ENCODE assay signal across 21 cellular contexts in the genomic region with DNA sequence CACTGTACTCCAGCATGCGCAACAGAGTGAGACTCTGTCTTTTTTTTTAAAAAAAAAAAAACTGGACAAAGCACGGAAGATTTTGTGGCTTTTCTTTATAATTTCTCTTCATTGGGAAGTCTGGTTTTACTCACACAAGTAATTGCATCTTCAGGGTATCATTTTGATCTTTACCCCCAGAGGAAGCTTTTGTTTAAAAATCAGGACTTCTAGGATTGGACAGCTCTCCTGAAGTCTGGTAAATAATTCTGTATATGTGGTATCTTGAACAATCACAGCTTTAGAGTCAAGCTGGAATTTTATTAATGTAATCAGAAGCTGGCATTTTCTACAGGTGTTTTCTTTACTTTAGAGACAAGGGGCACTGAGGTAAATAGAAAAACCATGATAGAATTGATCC.
"Had no signal": no experiment of that assay in that cellular context is flagged by ENCODE, and none has a peak within 500 bp of the region (broad histone marks: within the 10 kb centered on the region; RNA-seq: fewer than 3 reads in every experiment).

No MANE protein-coding gene starts in this region.

- DNase-seq: effector CD4-positive, alpha-beta T cell; erythroblast; foreskin melanocyte; kidney; left cardiac atrium; left ventricle myocardium superior; mucosa of descending colon; naive thymus-derived CD8-positive, alpha-beta T cell; spleen; stimulated activated CD4-positive, alpha-beta T cell treated with anti-CD3 and anti-CD28 coated beads, Interleukin-15, amount 100 ng/mL, for 24 hours; stimulated activated CD4-positive, alpha-beta T cell treated with anti-CD3 and anti-CD28 coated beads, Interleukin-1b, Interleukin-23, amount 100 ng/mL, for 48 hours; stimulated activated CD4-positive, alpha-beta T cell treated with anti-CD3 and anti-CD28 coated beads, Interleukin-4, amount 100 ng/mL, for 24 hours; tibial artery; uterus had no signal

- H2AFZ ChIP-seq: hepatocyte had no signal

- H3K9me3 Mint-ChIP-seq: endodermal cell; naive thymus-derived CD8-positive, alpha-beta T cell; stimulated activated memory B cell treated with anti-CD40 and anti-IgM and Interleukin-4, amounts not matched to agents 10 μg/mL and 1 μg/mL and 100 μg/mL, for 72 hours; stimulated activated naive CD8-positive, alpha-beta T cell treated with anti-CD3 and anti-CD28 coated beads, Interleukin-15, Interleukin-2, amounts not matched to agents 100 ng/mL and 50 ng/mL, for 24 hours had no signal

- H3K4me3 Mint-ChIP-seq: stimulated activated memory B cell treated with anti-CD40 and anti-IgM and Interleukin-4, amounts not matched to agents 10 μg/mL and 1 μg/mL and 100 μg/mL, for 72 hours; stimulated activated naive CD8-positive, alpha-beta T cell treated with anti-CD3 and anti-CD28 coated beads, Interleukin-15, Interleukin-2, amounts not matched to agents 100 ng/mL and 50 ng/mL, for 24 hours had no signal

- H3K27me3 Mint-ChIP-seq: stimulated activated naive CD8-positive, alpha-beta T cell treated with anti-CD3 and anti-CD28 coated beads, Interleukin-15, Interleukin-2, amounts not matched to agents 100 ng/mL and 50 ng/mL, for 24 hours had no signal

- H3K4me1 Mint-ChIP-seq: naive thymus-derived CD8-positive, alpha-beta T cell; stimulated activated memory B cell treated with anti-CD40 and anti-IgM and Interleukin-4, amounts not matched to agents 10 μg/mL and 1 μg/mL and 100 μg/mL, for 72 hours had no signal

- H3K4me1 ChIP-seq: spleen, tibial artery, uterus had no signal

- ATAC-seq: left cardiac atrium; left ventricle myocardium superior; mucosa of descending colon; naive thymus-derived CD8-positive, alpha-beta T cell; sciatic nerve; stimulated activated memory B cell treated with anti-CD40 and anti-IgM and Interleukin-4, amounts not matched to agents 10 μg/mL and 1 μg/mL and 100 μg/mL, for 72 hours had no signal

- H3K27ac Mint-ChIP-seq: endodermal cell; naive thymus-derived CD8-positive, alpha-beta T cell; stimulated activated memory B cell treated with anti-CD40 and anti-IgM and Interleukin-4, amounts not matched to agents 10 μg/mL and 1 μg/mL and 100 μg/mL, for 72 hours; stimulated activated naive CD8-positive, alpha-beta T cell treated with anti-CD3 and anti-CD28 coated beads, Interleukin-15, Interleukin-2, amounts not matched to agents 100 ng/mL and 50 ng/mL, for 24 hours had no signal

- H3K4me2 ChIP-seq: hepatocyte had no signal

- H3K4me3 ChIP-seq: hepatocyte, mucosa of descending colon, spleen, tibial artery, upper lobe of left lung, uterus had no signal

- H3K9me3 ChIP-seq: mucosa of descending colon, neutrophil, spleen, tibial artery, upper lobe of left lung, uterus had no signal

- H3K27ac ChIP-seq: hepatocyte, neutrophil, spleen, tibial artery, upper lobe of left lung, uterus had no signal

- H3K36me3 ChIP-seq: neutrophil, spleen, tibial artery, upper lobe of left lung, uterus had no signal

- H3K27me3 ChIP-seq: hepatocyte, tibial artery, upper lobe of left lung, uterus had no signal

- H3K36me3 Mint-ChIP-seq: naive thymus-derived CD8-positive, alpha-beta T cell; stimulated activated memory B cell treated with anti-CD40 and anti-IgM and Interleukin-4, amounts not matched to agents 10 μg/mL and 1 μg/mL and 100 μg/mL, for 72 hours had no signal
